In genomic region chr2:100786985-100787384, GRCh38 we compare ENCODE assay signal across 20 cellular contexts. TPM values are rescaled to one million over a fixed set of nuclear protein-coding genes. Genes with fewer than 3 reads are reported as not detected.
DNase-seq lines count a peak whose midpoint lies in the region; ATAC-seq and TF ChIP-seq lines count a peak whose summit lies in the region.
"Had no signal": no experiment of that assay in that cellular context is flagged by ENCODE, and none has a peak within 500 bp of the region (broad histone marks: within the 10 kb centered on the region; RNA-seq: fewer than 3 reads in every experiment).

No MANE protein-coding gene starts in this region.

- no TSS peak for BruUV-seq in Calu3 (replicated peaks; lab: Mats Ljungman, UMichigan)

- TF ChIP-seq CTCF in Calu3 (IDR thresholded peaks at IDR 0.05; ENCODE audit: unreplicated experiment) (no peak), cardiac muscle cell (IDR thresholded peaks at IDR 0.05; ENCODE audit: low read depth, low read length) (no peak), osteocyte (IDR thresholded peaks at IDR 0.05) (no peak)

- H3K4me1 Mint-ChIP-seq in Calu3 (ENCODE audit: low read depth, unreplicated experiment) (peaks cover 59% of the 10 kb centered on the region), osteocyte (ENCODE audit: unreplicated experiment) (peaks cover 36% of the 10 kb centered on the region)
- H3K4me1 Mint-ChIP-seq in effector memory CD8-positive, alpha-beta T cell (ENCODE audit: low read depth in 2 of 2): no peaks in the 10 kb centered on the region
- H3K4me1 Mint-ChIP-seq: activated CD4-positive, alpha-beta T cell treated with anti-CD3 and anti-CD28 coated beads, Interleukin-2, amount 10 ng/mL, durations not matched to agents 7 days and 5 days; activated naive CD4-positive, alpha-beta T cell treated with anti-CD3 and anti-CD28 coated beads, Interleukin-2, amount 50 U/mL, for 24 hours; central memory CD8-positive, alpha-beta T cell had no signal

- in situ Hi-C loops in SK-MEL-5 (cut with HindIII; ENCODE audit: low pct_unique_long_range_greater_than_20kb, low sequenced_read_pairs): no loop called here

- CTCF ChIA-PET in Calu3 (lab: Charles Lee): no interaction called here

- DNase-seq in Calu3 (no peak), SK-MEL-5 (ENCODE audit: low read depth, low spot score) (peak; percentile 75), cardiac muscle cell (ENCODE audit: low read depth in 1 of 2, low spot score in 1 of 2) (peak in 1 of 2 donors; percentile 11), osteocyte (ENCODE audit: extremely low spot score, unreplicated experiment) (no peak)
- DNase-seq in effector memory CD8-positive, alpha-beta T cell: no peak
- no peak for DNase-seq in stimulated activated CD4-positive, alpha-beta T cell treated with anti-CD3 and anti-CD28 coated beads, Interleukin-2, amount 100 ng/mL, for 48 hours
- DNase-seq: activated CD4-positive, alpha-beta T cell treated with anti-CD3 and anti-CD28 coated beads, Interleukin-2, amount 10 ng/mL, durations not matched to agents 7 days and 5 days; NCI-H1436; NK-92 treated with Interleukin-12 subunit alpha and Interleukin-12 subunit beta, amount 100 ng/mL, for 24 hours; Peyer's patch; sigmoid colon; stimulated activated CD8-positive, alpha-beta memory T cell treated with anti-CD3 and anti-CD28 coated beads, Interleukin-4, amount 100 ng/mL, for 48 hours had no signal

- peaks cover 41% of the 10 kb centered on the region for H3K36me3 Mint-ChIP-seq in Calu3 (ENCODE audit: insufficient read depth, unreplicated experiment)
- no peaks in the 10 kb centered on the region for H3K36me3 Mint-ChIP-seq in osteocyte (ENCODE audit: unreplicated experiment)
- H3K36me3 Mint-ChIP-seq in effector memory CD8-positive, alpha-beta T cell (ENCODE audit: insufficient read depth): no peaks in the 10 kb centered on the region
- H3K36me3 Mint-ChIP-seq: activated naive CD4-positive, alpha-beta T cell treated with anti-CD3 and anti-CD28 coated beads, Interleukin-2, amount 50 U/mL, for 24 hours had no signal

- H3K4me3 Mint-ChIP-seq in Calu3 (ENCODE audit: low read depth, unreplicated experiment) (peak overlapping the region; percentile 50), osteocyte (ENCODE audit: unreplicated experiment) (no peak overlapping the region)
- no peak overlapping the region for H3K4me3 Mint-ChIP-seq in effector memory CD8-positive, alpha-beta T cell
- H3K4me3 Mint-ChIP-seq: activated CD4-positive, alpha-beta T cell treated with anti-CD3 and anti-CD28 coated beads, Interleukin-2, amount 10 ng/mL, durations not matched to agents 7 days and 5 days; activated naive CD4-positive, alpha-beta T cell treated with anti-CD3 and anti-CD28 coated beads, Interleukin-2, amount 50 U/mL, for 24 hours; central memory CD8-positive, alpha-beta T cell; nephron had no signal

- no peaks in the 10 kb centered on the region for H3K27me3 Mint-ChIP-seq in Calu3 (ENCODE audit: unreplicated experiment)
- no peaks in the 10 kb centered on the region for H3K27me3 Mint-ChIP-seq in osteocyte (ENCODE audit: unreplicated experiment)
- H3K27me3 Mint-ChIP-seq in effector memory CD8-positive, alpha-beta T cell: peaks cover 12 to 19% of the 10 kb centered on the region in 2 donors
- H3K27me3 Mint-ChIP-seq: activated CD4-positive, alpha-beta T cell treated with anti-CD3 and anti-CD28 coated beads, Interleukin-2, amount 10 ng/mL, durations not matched to agents 7 days and 5 days; activated naive CD4-positive, alpha-beta T cell treated with anti-CD3 and anti-CD28 coated beads, Interleukin-2, amount 50 U/mL, for 24 hours had no signal

- H3K9me3 ChIP-seq in cardiac muscle cell (ENCODE audit: low read depth): no peaks in the 10 kb centered on the region
- H3K9me3 ChIP-seq: Peyer's patch, sigmoid colon, upper lobe of right lung had no signal

- no peak overlapping the region for H3K4me3 ChIP-seq in cardiac muscle cell
- H3K4me3 ChIP-seq: BLaER1 treated with 17β-estradiol and CSF1 and Interleukin-3, amounts not matched to agents 10 nM and 100 nM; Peyer's patch; sigmoid colon; upper lobe of right lung had no signal

- H3K9me3 Mint-ChIP-seq in Calu3 (ENCODE audit: low read depth, unreplicated experiment) (no peaks in the 10 kb centered on the region), osteocyte (ENCODE audit: unreplicated experiment) (no peaks in the 10 kb centered on the region)
- no peaks in the 10 kb centered on the region for H3K9me3 Mint-ChIP-seq in effector memory CD8-positive, alpha-beta T cell
- H3K9me3 Mint-ChIP-seq: activated CD4-positive, alpha-beta T cell treated with anti-CD3 and anti-CD28 coated beads, Interleukin-2, amount 10 ng/mL, durations not matched to agents 7 days and 5 days; activated naive CD4-positive, alpha-beta T cell treated with anti-CD3 and anti-CD28 coated beads, Interleukin-2, amount 50 U/mL, for 24 hours; central memory CD8-positive, alpha-beta T cell; nephron had no signal

- no peaks in the 10 kb centered on the region for H3K36me3 ChIP-seq in cardiac muscle cell
- H3K36me3 ChIP-seq: BLaER1 treated with 17β-estradiol and CSF1 and Interleukin-3, amounts not matched to agents 10 nM and 100 nM; Peyer's patch; sigmoid colon; upper lobe of right lung had no signal

- peak overlapping the region; percentile 95 for H3K27ac Mint-ChIP-seq in Calu3 (ENCODE audit: unreplicated experiment)
- H3K27ac Mint-ChIP-seq in osteocyte (ENCODE audit: unreplicated experiment): peak overlapping the region; percentile 53
- no peak overlapping the region for H3K27ac Mint-ChIP-seq in effector memory CD8-positive, alpha-beta T cell
- H3K27ac Mint-ChIP-seq: activated CD4-positive, alpha-beta T cell treated with anti-CD3 and anti-CD28 coated beads, Interleukin-2, amount 10 ng/mL, durations not matched to agents 7 days and 5 days; activated naive CD4-positive, alpha-beta T cell treated with anti-CD3 and anti-CD28 coated beads, Interleukin-2, amount 50 U/mL, for 24 hours; nephron had no signal

- peak overlapping the region; percentile 49 for H3K27ac ChIP-seq in cardiac muscle cell
- H3K27ac ChIP-seq: BLaER1 treated with 17β-estradiol and CSF1 and Interleukin-3, amounts not matched to agents 10 nM and 100 nM; KMS-11; parathyroid adenoma; upper lobe of right lung had no signal

- H3K27me3 ChIP-seq in cardiac muscle cell: no peaks in the 10 kb centered on the region
- H3K27me3 ChIP-seq: BLaER1 treated with 17β-estradiol and CSF1 and Interleukin-3, amounts not matched to agents 10 nM and 100 nM; Peyer's patch; sigmoid colon; upper lobe of right lung had no signal

- intact Hi-C loops in Calu3 (cut with micrococcal nuclease; ENCODE audit: unreplicated experiment): no loop called here

- peaks cover 4% of the 10 kb centered on the region for H3K4me1 ChIP-seq in cardiac muscle cell (ENCODE audit: low read depth)
- H3K4me1 ChIP-seq: parathyroid adenoma, upper lobe of right lung had no signal

- no peak for ATAC-seq in effector memory CD8-positive, alpha-beta T cell (replicated peaks)
- no peak for ATAC-seq in GM21717 (IDR thresholded peaks at IDR 0.05; ENCODE audit: unreplicated experiment)

RNA-seq across cellular contexts. Expression of gene NPAS2, which starts 33.0 kb away (rescaled TPM):
- 142 and 157 TPM in 2 replicates for total RNA-seq in Calu3 (2022)
- 45.0 and 50.0 TPM in 2 replicates for total RNA-seq in SK-MEL-5 (2014; rRNA removed; shearing (Covaris generic))
- 150 and 206 TPM in 2 replicates for polyA plus RNA-seq in SK-MEL-5 (2015; cell fraction: cytosol; rRNA removed)
- 289 and 317 TPM in 2 replicates for polyA plus RNA-seq in SK-MEL-5 (2015; cell fraction: nucleus; rRNA removed)
- 0.18 and 0.89 TPM in 2 replicates for total RNA-seq in cardiac muscle cell
- polyA plus RNA-seq in cardiac muscle cell: 0.55 and 0.56 TPM in 2 replicates
- total RNA-seq in osteocyte: 16.6 and 21.4 TPM in 2 replicates

Comparison
In these comparisons a context has a peak if more than half of its experiments do, and no peak if none do; other contexts are left out.
1. H3K27ac Mint-ChIP-seq: peak in Calu3 (single experiment) and osteocyte (single experiment); none in effector memory CD8-positive, alpha-beta T cell (0 of 2).